1 cellular context compared by ENCODE assay signal in genomic region chr3:65591313-65591712, GRCh38.
TF ChIP-seq lines count a peak whose summit lies in the region.

No MANE protein-coding gene starts in this region.

TF ChIP-seq in K562, 482 proteins besides CTCF, POLR2A, EP300 and RAD21 (continues in another document):
- TF ChIP-seq, protein P1, sequence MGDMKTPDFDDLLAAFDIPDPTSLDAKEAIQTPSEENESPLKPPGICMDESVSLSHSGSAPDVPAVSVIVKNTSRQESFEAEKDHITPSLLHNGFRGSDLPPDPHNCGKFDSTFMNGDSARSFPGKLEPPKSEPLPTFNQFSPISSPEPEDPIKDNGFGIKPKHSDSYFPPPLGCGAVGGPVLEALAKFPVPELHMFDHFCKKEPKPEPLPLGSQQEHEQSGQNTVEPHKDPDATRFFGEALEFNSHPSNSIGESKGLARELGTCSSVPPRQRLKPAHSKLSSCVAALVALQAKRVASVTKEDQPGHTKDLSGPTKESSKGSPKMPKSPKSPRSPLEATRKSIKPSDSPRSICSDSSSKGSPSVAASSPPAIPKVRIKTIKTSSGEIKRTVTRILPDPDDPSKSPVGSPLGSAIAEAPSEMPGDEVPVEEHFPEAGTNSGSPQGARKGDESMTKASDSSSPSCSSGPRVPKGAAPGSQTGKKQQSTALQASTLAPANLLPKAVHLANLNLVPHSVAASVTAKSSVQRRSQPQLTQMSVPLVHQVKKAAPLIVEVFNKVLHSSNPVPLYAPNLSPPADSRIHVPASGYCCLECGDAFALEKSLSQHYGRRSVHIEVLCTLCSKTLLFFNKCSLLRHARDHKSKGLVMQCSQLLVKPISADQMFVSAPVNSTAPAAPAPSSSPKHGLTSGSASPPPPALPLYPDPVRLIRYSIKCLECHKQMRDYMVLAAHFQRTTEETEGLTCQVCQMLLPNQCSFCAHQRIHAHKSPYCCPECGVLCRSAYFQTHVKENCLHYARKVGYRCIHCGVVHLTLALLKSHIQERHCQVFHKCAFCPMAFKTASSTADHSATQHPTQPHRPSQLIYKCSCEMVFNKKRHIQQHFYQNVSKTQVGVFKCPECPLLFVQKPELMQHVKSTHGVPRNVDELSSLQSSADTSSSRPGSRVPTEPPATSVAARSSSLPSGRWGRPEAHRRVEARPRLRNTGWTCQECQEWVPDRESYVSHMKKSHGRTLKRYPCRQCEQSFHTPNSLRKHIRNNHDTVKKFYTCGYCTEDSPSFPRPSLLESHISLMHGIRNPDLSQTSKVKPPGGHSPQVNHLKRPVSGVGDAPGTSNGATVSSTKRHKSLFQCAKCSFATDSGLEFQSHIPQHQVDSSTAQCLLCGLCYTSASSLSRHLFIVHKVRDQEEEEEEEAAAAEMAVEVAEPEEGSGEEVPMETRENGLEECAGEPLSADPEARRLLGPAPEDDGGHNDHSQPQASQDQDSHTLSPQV (IDR thresholded peaks at IDR 0.05), result peak; percentile 66
- TF ChIP-seq ETV1 (tag; conservative IDR thresholded peaks at IDR 0.05; ENCODE audit: low read depth) (peak; percentile 70), MYBL2 (IDR thresholded peaks at IDR 0.05; ENCODE audit: low read depth) (no peak), MYBL2 (CRISPR knock-in tag; IDR thresholded peaks at IDR 0.05; ENCODE audit: borderline replicate concordance) (no peak), KDM5B (IDR thresholded peaks at IDR 0.05; ENCODE audit: insufficient replicate concordance, low read depth, low read length) (no peak), USF2 (CRISPR knock-in tag; IDR thresholded peaks at IDR 0.05) (no peak), BRD4 (IDR thresholded peaks at IDR 0.05) (no peak), SIX5 (IDR thresholded peaks at IDR 0.05; ENCODE audit: borderline replicate concordance in 1 of 2, insufficient read depth in 1 of 2, low read depth in 1 of 2, low read length in 2 of 2) (no peak), CXXC5 (CRISPR knock-in tag; IDR thresholded peaks at IDR 0.05) (peak; percentile 30; the same call in 1 of the 2 replicates), ZEB2 (IDR thresholded peaks at IDR 0.05) (no peak), POLR2B (IDR thresholded peaks at IDR 0.05; ENCODE audit: low read depth, partially characterized antibody) (no peak), NCOA2 (IDR thresholded peaks at IDR 0.05; ENCODE audit: partially characterized antibody in 2 of 2) (no peak), ZBTB11 (CRISPR knock-in tag; IDR thresholded peaks at IDR 0.05) (peak in 1 of 3 experiments; percentile 71; a peak in 3 of 6 replicates), E4F1 (CRISPR knock-in tag; IDR thresholded peaks at IDR 0.05; ENCODE audit: borderline replicate concordance) (no peak), TEAD1 (CRISPR knock-in tag; IDR thresholded peaks at IDR 0.05) (no peak), ZFPM2 (CRISPR knock-in tag; IDR thresholded peaks at IDR 0.05) (no peak), NFRKB (IDR thresholded peaks at IDR 0.05; ENCODE audit: low read depth) (0 out of 2 replicates have a peak, but pooled peaks have one; percentile 32), ATF2 (CRISPR knock-in tag; IDR thresholded peaks at IDR 0.05) (no peak), ZNF143 (CRISPR knock-in tag; IDR thresholded peaks at IDR 0.05) (no peak)
- TF ChIP-seq, protein P2, sequence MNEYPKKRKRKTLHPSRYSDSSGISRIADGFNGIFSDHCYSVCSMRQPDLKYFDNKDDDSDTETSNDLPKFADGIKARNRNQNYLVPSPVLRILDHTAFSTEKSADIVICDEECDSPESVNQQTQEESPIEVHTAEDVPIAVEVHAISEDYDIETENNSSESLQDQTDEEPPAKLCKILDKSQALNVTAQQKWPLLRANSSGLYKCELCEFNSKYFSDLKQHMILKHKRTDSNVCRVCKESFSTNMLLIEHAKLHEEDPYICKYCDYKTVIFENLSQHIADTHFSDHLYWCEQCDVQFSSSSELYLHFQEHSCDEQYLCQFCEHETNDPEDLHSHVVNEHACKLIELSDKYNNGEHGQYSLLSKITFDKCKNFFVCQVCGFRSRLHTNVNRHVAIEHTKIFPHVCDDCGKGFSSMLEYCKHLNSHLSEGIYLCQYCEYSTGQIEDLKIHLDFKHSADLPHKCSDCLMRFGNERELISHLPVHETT (CRISPR knock-in tag; conservative IDR thresholded peaks at IDR 0.05 in 1 of 2, IDR thresholded peaks at IDR 0.05 in 1 of 2), result no peak
- TF ChIP-seq, protein P3, sequence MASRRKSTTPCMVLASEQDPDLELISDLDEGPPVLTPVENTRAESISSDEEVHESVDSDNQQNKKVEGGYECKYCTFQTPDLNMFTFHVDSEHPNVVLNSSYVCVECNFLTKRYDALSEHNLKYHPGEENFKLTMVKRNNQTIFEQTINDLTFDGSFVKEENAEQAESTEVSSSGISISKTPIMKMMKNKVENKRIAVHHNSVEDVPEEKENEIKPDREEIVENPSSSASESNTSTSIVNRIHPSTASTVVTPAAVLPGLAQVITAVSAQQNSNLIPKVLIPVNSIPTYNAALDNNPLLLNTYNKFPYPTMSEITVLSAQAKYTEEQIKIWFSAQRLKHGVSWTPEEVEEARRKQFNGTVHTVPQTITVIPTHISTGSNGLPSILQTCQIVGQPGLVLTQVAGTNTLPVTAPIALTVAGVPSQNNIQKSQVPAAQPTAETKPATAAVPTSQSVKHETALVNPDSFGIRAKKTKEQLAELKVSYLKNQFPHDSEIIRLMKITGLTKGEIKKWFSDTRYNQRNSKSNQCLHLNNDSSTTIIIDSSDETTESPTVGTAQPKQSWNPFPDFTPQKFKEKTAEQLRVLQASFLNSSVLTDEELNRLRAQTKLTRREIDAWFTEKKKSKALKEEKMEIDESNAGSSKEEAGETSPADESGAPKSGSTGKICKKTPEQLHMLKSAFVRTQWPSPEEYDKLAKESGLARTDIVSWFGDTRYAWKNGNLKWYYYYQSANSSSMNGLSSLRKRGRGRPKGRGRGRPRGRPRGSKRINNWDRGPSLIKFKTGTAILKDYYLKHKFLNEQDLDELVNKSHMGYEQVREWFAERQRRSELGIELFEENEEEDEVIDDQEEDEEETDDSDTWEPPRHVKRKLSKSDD (conservative IDR thresholded peaks at IDR 0.05; ENCODE audit: low read length), result no peak
- TF ChIP-seq, protein P4, sequence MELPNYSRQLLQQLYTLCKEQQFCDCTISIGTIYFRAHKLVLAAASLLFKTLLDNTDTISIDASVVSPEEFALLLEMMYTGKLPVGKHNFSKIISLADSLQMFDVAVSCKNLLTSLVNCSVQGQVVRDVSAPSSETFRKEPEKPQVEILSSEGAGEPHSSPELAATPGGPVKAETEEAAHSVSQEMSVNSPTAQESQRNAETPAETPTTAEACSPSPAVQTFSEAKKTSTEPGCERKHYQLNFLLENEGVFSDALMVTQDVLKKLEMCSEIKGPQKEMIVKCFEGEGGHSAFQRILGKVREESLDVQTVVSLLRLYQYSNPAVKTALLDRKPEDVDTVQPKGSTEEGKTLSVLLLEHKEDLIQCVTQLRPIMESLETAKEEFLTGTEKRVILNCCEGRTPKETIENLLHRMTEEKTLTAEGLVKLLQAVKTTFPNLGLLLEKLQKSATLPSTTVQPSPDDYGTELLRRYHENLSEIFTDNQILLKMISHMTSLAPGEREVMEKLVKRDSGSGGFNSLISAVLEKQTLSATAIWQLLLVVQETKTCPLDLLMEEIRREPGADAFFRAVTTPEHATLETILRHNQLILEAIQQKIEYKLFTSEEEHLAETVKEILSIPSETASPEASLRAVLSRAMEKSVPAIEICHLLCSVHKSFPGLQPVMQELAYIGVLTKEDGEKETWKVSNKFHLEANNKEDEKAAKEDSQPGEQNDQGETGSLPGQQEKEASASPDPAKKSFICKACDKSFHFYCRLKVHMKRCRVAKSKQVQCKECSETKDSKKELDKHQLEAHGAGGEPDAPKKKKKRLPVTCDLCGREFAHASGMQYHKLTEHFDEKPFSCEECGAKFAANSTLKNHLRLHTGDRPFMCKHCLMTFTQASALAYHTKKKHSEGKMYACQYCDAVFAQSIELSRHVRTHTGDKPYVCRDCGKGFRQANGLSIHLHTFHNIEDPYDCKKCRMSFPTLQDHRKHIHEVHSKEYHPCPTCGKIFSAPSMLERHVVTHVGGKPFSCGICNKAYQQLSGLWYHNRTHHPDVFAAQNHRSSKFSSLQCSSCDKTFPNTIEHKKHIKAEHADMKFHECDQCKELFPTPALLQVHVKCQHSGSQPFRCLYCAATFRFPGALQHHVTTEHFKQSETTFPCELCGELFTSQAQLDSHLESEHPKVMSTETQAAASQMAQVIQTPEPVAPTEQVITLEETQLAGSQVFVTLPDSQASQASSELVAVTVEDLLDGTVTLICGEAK (IDR thresholded peaks at IDR 0.05), result peak; percentile 76
- TF ChIP-seq, protein P4 (CRISPR knock-in tag; IDR thresholded peaks at IDR 0.05), result no peak
- TF ChIP-seq, protein P5, sequence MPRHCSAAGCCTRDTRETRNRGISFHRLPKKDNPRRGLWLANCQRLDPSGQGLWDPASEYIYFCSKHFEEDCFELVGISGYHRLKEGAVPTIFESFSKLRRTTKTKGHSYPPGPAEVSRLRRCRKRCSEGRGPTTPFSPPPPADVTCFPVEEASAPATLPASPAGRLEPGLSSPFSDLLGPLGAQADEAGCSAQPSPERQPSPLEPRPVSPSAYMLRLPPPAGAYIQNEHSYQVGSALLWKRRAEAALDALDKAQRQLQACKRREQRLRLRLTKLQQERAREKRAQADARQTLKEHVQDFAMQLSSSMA (CRISPR knock-in tag; IDR thresholded peaks at IDR 0.05), result no peak
